7 cellular contexts compared by ENCODE assay signal in genomic region chr9:73132034-73132776, GRCh38. TPM values are rescaled to one million over a fixed set of nuclear protein-coding genes. Genes with fewer than 3 reads are reported as not detected.
DNase-seq lines count a peak whose midpoint lies in the region; ATAC-seq and TF ChIP-seq lines count a peak whose summit lies in the region.

No MANE protein-coding gene starts in this region.

- intact Hi-C loops in lower lobe of right lung (cut with DNase I): no loop called here

- no peaks in the 10 kb centered on the region for H3K27me3 ChIP-seq in lower lobe of right lung (ENCODE audit: low read depth)

- DNase-seq in NCI-H446 treated with DMSO at 0.1 percent for 48 hours (lab: John Stamatoyannopoulos, UW) (peak; percentile 10), dermis microvascular lymphatic vessel endothelial cell (ENCODE audit: low read depth in 2 of 2) (peak; percentile 86 to 92), lower lobe of right lung (peak; percentile 80)
- DNase-seq in activated CD4-positive, alpha-beta T cell treated with anti-CD3 and anti-CD28 coated beads, Interleukin-2, amount 50 U/mL, for 4 hours: peak; percentile 48 to 60
- peak; percentile 30 to 39 for DNase-seq in stimulated activated CD4-positive, alpha-beta T cell treated with anti-CD3 and anti-CD28 coated beads, Interleukin-4, amount 100 ng/mL, for 48 hours (ENCODE audit: low read depth in 2 of 2)

- H3K4me3 ChIP-seq in lower lobe of right lung: peak overlapping the region; percentile 56

- no peaks in the 10 kb centered on the region for H3K9me3 ChIP-seq in lower lobe of right lung

- no peak for TF ChIP-seq CTCF in lower lobe of right lung (IDR thresholded peaks at IDR 0.05)

- H3K36me3 ChIP-seq in lower lobe of right lung: no peaks in the 10 kb centered on the region

- H3K4me1 ChIP-seq in lower lobe of right lung: peaks cover 20% of the 10 kb centered on the region

- ATAC-seq in GM18520 (IDR thresholded peaks at IDR 0.05; ENCODE audit: unreplicated experiment) (peak; percentile 88), HG02981 (IDR thresholded peaks at IDR 0.05; ENCODE audit: unreplicated experiment) (peak; percentile 94), lower lobe of right lung (peak; percentile 93 to 94)

- H3K27ac ChIP-seq in lower lobe of right lung: peak overlapping the region; percentile 93

RNA-seq across cellular contexts. Expression of gene ANXA1, which starts 19.5 kb away (rescaled TPM):
- total RNA-seq in dermis microvascular lymphatic vessel endothelial cell (541 and 583 TPM in 2 replicates), lower lobe of right lung (340 TPM)

Comparison
In these comparisons a context has a peak if more than half of its experiments do, and no peak if none do; other contexts are left out.
1. Peak in every context shown above with its lines: DNase-seq, ATAC-seq, H3K4me3 ChIP-seq and H3K27ac ChIP-seq.
2. DNase-seq: peak in every context shown above with its lines; median percentile 89 in dermis microvascular lymphatic vessel endothelial cell; 80 in lower lobe of right lung; 54 in activated CD4-positive, alpha-beta T cell treated with anti-CD3 and anti-CD28 coated beads, Interleukin-2, amount 50 U/mL, for 4 hours; 34 in stimulated activated CD4-positive, alpha-beta T cell treated with anti-CD3 and anti-CD28 coated beads, Interleukin-4, amount 100 ng/mL, for 48 hours; 10 in NCI-H446 treated with DMSO at 0.1 percent for 48 hours.